In the genomic region with DNA sequence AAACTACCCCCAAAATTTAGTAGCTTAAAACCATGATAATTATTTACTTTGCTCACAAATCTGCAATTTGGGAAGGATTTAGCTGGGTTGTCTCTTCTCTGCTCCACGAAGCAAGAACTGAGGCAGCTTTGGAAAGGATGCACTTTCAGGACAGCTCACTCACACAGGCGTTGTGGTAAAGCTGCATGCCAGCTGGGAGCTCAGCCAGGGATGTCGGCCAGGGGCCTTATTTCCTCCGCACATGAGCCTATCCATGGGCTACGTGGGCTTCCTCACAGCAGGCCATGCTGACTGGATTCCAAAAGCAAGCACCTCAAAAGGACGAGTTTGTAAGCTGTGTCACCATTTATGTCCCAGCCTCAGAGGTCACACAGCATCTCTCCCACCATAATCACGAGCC, we compare ENCODE assay signal across 28 cellular contexts.
"Had no signal": no experiment of that assay in that cellular context is flagged by ENCODE, and none has a peak within 500 bp of the region (broad histone marks: within the 10 kb centered on the region; RNA-seq: fewer than 3 reads in every experiment).

No MANE protein-coding gene starts in this region.

- H3K9me3 Mint-ChIP-seq: activated B cell treated with CpG ODN at 0.5 μM for 24 hours; activated CD4-positive, alpha-beta memory T cell treated with anti-CD3 and anti-CD28 coated beads, Interleukin-2, amount 10 ng/mL, durations not matched to agents 7 days and 5 days; activated CD4-positive, alpha-beta T cell treated with anti-CD3 and anti-CD28 coated beads, Interleukin-2, amount 10 ng/mL, durations not matched to agents 7 days and 5 days; activated naive CD4-positive, alpha-beta T cell treated with anti-CD3 and anti-CD28 coated beads for 36 hours; activated T-helper 17 cell treated with anti-CD3 and anti-CD28 coated beads, Interleukin-2, amount 50 U/mL, for 72 hours had no signal

- ATAC-seq: activated T-helper 17 cell treated with anti-CD3 and anti-CD28 coated beads, Interleukin-2, amount 50 U/mL, for 72 hours; Panc1; T-helper 17 cell had no signal

- H3K36me3 Mint-ChIP-seq: activated naive CD8-positive, alpha-beta T cell had no signal

- DNase-seq: activated B cell treated with CpG ODN at 0.5 μM for 24 hours; activated CD4-positive, alpha-beta memory T cell treated with anti-CD3 and anti-CD28 coated beads, Interleukin-2, amount 10 ng/mL, durations not matched to agents 7 days and 5 days; activated CD4-positive, alpha-beta T cell treated with anti-CD3 and anti-CD28 coated beads for 1 hour; activated CD4-positive, alpha-beta T cell treated with anti-CD3 and anti-CD28 coated beads, Interleukin-2, amount 10 ng/mL, durations not matched to agents 7 days and 5 days; activated gamma-delta T cell; activated naive CD4-positive, alpha-beta T cell treated with anti-CD3 and anti-CD28 coated beads for 36 hours; activated T-cell treated with anti-CD3 and anti-CD28 coated beads for 4 hours; activated T-cell treated with anti-CD3 and anti-CD28 coated beads, Interleukin-2, amount 50 U/mL, for 48 hours; amygdala; brain microvascular endothelial cell; IMR-90; Kasumi-1; KBM-7; NCI-H1048; NCI-H146; NCI-H187 treated with DMSO at 0.1 percent for 48 hours; NCI-H2081 treated with DMSO at 0.1 percent for 48 hours; NCI-H446; NCI-H524; NCI-H774; NK-92 treated with Interleukin-12 subunit alpha and Interleukin-12 subunit beta, amount 100 ng/mL, for 24 hours; OCI-M1; SHP77 treated with DMSO at 0.1 percent for 48 hours; T-helper 17 cell; T-helper 9 cell had no signal

- H3K4me3 Mint-ChIP-seq: activated B cell treated with CpG ODN at 0.5 μM for 24 hours; activated CD4-positive, alpha-beta memory T cell treated with anti-CD3 and anti-CD28 coated beads, Interleukin-2, amount 10 ng/mL, durations not matched to agents 7 days and 5 days; activated CD4-positive, alpha-beta T cell treated with anti-CD3 and anti-CD28 coated beads, Interleukin-2, amount 10 ng/mL, durations not matched to agents 7 days and 5 days; activated naive CD4-positive, alpha-beta T cell treated with anti-CD3 and anti-CD28 coated beads for 36 hours; activated naive CD8-positive, alpha-beta T cell; activated T-helper 17 cell treated with anti-CD3 and anti-CD28 coated beads, Interleukin-2, amount 50 U/mL, for 72 hours; T-helper 17 cell had no signal

- H3K4me1 Mint-ChIP-seq: activated B cell treated with CpG ODN at 0.5 μM for 24 hours; activated CD4-positive, alpha-beta memory T cell treated with anti-CD3 and anti-CD28 coated beads, Interleukin-2, amount 10 ng/mL, durations not matched to agents 7 days and 5 days; activated CD4-positive, alpha-beta T cell treated with anti-CD3 and anti-CD28 coated beads, Interleukin-2, amount 10 ng/mL, durations not matched to agents 7 days and 5 days; activated T-helper 17 cell treated with anti-CD3 and anti-CD28 coated beads, Interleukin-2, amount 50 U/mL, for 72 hours; T-helper 17 cell had no signal

- H3K27me3 Mint-ChIP-seq: activated B cell treated with CpG ODN at 0.5 μM for 24 hours; activated CD4-positive, alpha-beta memory T cell treated with anti-CD3 and anti-CD28 coated beads, Interleukin-2, amount 10 ng/mL, durations not matched to agents 7 days and 5 days; activated CD4-positive, alpha-beta T cell treated with anti-CD3 and anti-CD28 coated beads, Interleukin-2, amount 10 ng/mL, durations not matched to agents 7 days and 5 days had no signal

- H3K27ac Mint-ChIP-seq: activated B cell treated with CpG ODN at 0.5 μM for 24 hours; activated CD4-positive, alpha-beta memory T cell treated with anti-CD3 and anti-CD28 coated beads, Interleukin-2, amount 10 ng/mL, durations not matched to agents 7 days and 5 days; activated CD4-positive, alpha-beta T cell treated with anti-CD3 and anti-CD28 coated beads, Interleukin-2, amount 10 ng/mL, durations not matched to agents 7 days and 5 days; activated naive CD4-positive, alpha-beta T cell treated with anti-CD3 and anti-CD28 coated beads for 36 hours; activated naive CD8-positive, alpha-beta T cell; activated T-helper 17 cell treated with anti-CD3 and anti-CD28 coated beads, Interleukin-2, amount 50 U/mL, for 72 hours; T-helper 17 cell had no signal
